25 cellular contexts compared by ENCODE assay signal in the genomic region with DNA sequence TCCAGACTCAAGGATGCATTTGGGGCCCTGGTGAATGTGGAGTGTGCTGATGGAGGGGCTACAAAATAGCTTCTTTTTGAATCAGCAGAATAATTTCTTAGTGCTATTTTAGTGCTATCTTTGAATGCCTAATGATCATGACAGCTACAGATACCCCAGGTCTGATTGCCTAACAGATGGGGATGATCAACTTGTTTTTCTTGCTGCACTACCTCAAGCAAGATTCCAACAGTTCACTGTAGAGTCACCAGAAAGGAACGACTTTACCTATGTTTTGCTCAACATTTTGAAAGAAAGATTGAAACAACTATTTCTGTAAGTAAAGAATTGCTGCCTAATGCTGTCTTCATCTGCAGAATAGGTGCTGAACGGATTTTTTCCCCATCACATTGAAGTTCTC.
"Had no signal": no experiment of that assay in that cellular context is flagged by ENCODE, and none has a peak within 500 bp of the region (broad histone marks: within the 10 kb centered on the region; RNA-seq: fewer than 3 reads in every experiment).

No MANE protein-coding gene starts in this region.

- H3K4me3 ChIP-seq: esophagus squamous epithelium, gastroesophageal sphincter, testis, upper lobe of left lung had no signal

- H3K27me3 Mint-ChIP-seq: activated B cell treated with CpG ODN at 0.5 μM for 24 hours; activated CD4-positive, alpha-beta T cell treated with anti-CD3 and anti-CD28 coated beads for 36 hours; dendritic cell treated with granulocyte-macrophage colony-stimulating factor and Interleukin-4, amounts not matched to agents 40 ng/mL and 50 ng/mL, for 4 days; memory B cell; stimulated activated naive B cell treated with anti-CD40 and anti-IgM and Interleukin-4, amounts not matched to agents 10 μg/mL and 1 μg/mL and 100 μg/mL, for 72 hours had no signal

- H3K4me3 Mint-ChIP-seq: activated B cell treated with CpG ODN at 0.5 μM for 24 hours; activated CD4-positive, alpha-beta T cell treated with anti-CD3 and anti-CD28 coated beads for 36 hours; activated naive CD4-positive, alpha-beta T cell treated with anti-CD3 and anti-CD28 coated beads, Interleukin-2, amount 10 ng/mL, durations not matched to agents 7 days and 5 days; activated T-cell treated with anti-CD3 and anti-CD28 coated beads, Interleukin-2, amount 50 U/mL, for 72 hours; dendritic cell treated with granulocyte-macrophage colony-stimulating factor and Interleukin-4, amounts not matched to agents 40 ng/mL and 50 ng/mL, for 4 days; memory B cell; T-helper 17 cell had no signal

- DNase-seq: activated B cell treated with CpG ODN at 0.5 μM for 24 hours; activated CD4-positive, alpha-beta T cell treated with anti-CD3 and anti-CD28 coated beads for 36 hours; activated CD4-positive, alpha-beta T cell treated with anti-CD3 and anti-CD28 coated beads, Interleukin-2, amount 50 U/mL, for 48 hours; activated CD8-positive, alpha-beta memory T cell treated with anti-CD3 and anti-CD28 coated beads, Interleukin-2, amount 50 U/mL, for 48 hours; activated effector memory CD4-positive, alpha-beta T cell treated with anti-CD3 and anti-CD28 coated beads, Interleukin-2, amount 50 U/mL, for 16 hours; activated naive CD4-positive, alpha-beta T cell treated with anti-CD3 and anti-CD28 coated beads, Interleukin-2, amount 10 ng/mL, durations not matched to agents 7 days and 5 days; activated T-cell treated with anti-CD3 and anti-CD28 coated beads, Interleukin-2, amount 50 U/mL, for 72 hours; amygdala; effector CD4-positive, alpha-beta T cell; esophagus squamous epithelium; head of caudate nucleus; hypothalamus; left cardiac atrium; occipital lobe; small intestine; stimulated activated CD4-positive, alpha-beta T cell treated with anti-CD3 and anti-CD28 coated beads, Interleukin-2, amount 100 ng/mL, for 24 hours; stimulated activated naive B cell treated with anti-CD40 and anti-IgM and Interleukin-4, amounts not matched to agents 10 μg/mL and 1 μg/mL and 100 μg/mL, for 72 hours; SW 1271; T-helper 17 cell; testis; upper lobe of left lung had no signal

- ATAC-seq: activated CD4-positive, alpha-beta T cell treated with anti-CD3 and anti-CD28 coated beads for 36 hours; activated T-cell treated with anti-CD3 and anti-CD28 coated beads, Interleukin-2, amount 50 U/mL, for 72 hours; gastroesophageal sphincter; left cardiac atrium; sciatic nerve; T-helper 17 cell had no signal

- H3K27me3 ChIP-seq: esophagus squamous epithelium, gastroesophageal sphincter, testis, upper lobe of left lung had no signal

- H3K27ac Mint-ChIP-seq: activated CD4-positive, alpha-beta T cell treated with anti-CD3 and anti-CD28 coated beads for 36 hours; activated naive CD4-positive, alpha-beta T cell treated with anti-CD3 and anti-CD28 coated beads, Interleukin-2, amount 10 ng/mL, durations not matched to agents 7 days and 5 days; activated T-cell treated with anti-CD3 and anti-CD28 coated beads, Interleukin-2, amount 50 U/mL, for 72 hours; dendritic cell treated with granulocyte-macrophage colony-stimulating factor and Interleukin-4, amounts not matched to agents 40 ng/mL and 50 ng/mL, for 4 days; memory B cell; stimulated activated naive B cell treated with anti-CD40 and anti-IgM and Interleukin-4, amounts not matched to agents 10 μg/mL and 1 μg/mL and 100 μg/mL, for 72 hours; T-helper 17 cell had no signal

- H3K9me3 Mint-ChIP-seq: activated naive CD4-positive, alpha-beta T cell treated with anti-CD3 and anti-CD28 coated beads, Interleukin-2, amount 10 ng/mL, durations not matched to agents 7 days and 5 days; activated T-cell treated with anti-CD3 and anti-CD28 coated beads, Interleukin-2, amount 50 U/mL, for 72 hours; memory B cell had no signal

- H3K36me3 ChIP-seq: esophagus squamous epithelium, gastroesophageal sphincter, upper lobe of left lung had no signal

- H3K36me3 Mint-ChIP-seq: activated naive CD4-positive, alpha-beta T cell treated with anti-CD3 and anti-CD28 coated beads, Interleukin-2, amount 10 ng/mL, durations not matched to agents 7 days and 5 days; memory B cell had no signal

- H3K4me1 ChIP-seq: gastroesophageal sphincter, testis, upper lobe of left lung had no signal

- H3K4me1 Mint-ChIP-seq: activated naive CD4-positive, alpha-beta T cell treated with anti-CD3 and anti-CD28 coated beads, Interleukin-2, amount 10 ng/mL, durations not matched to agents 7 days and 5 days; T-helper 17 cell had no signal

- H3K9me3 ChIP-seq: esophagus squamous epithelium, gastroesophageal sphincter, testis, upper lobe of left lung had no signal

- H3K27ac ChIP-seq: esophagus squamous epithelium, gastroesophageal sphincter, testis, upper lobe of left lung had no signal
